21 cellular contexts compared by ENCODE assay signal in genomic region chr7:70210200-70210960, GRCh38.
"Had no signal": no experiment of that assay in that cellular context is flagged by ENCODE, and none has a peak within 500 bp of the region (broad histone marks: within the 10 kb centered on the region; RNA-seq: fewer than 3 reads in every experiment).

No MANE protein-coding gene starts in this region.

- DNase-seq: activated CD4-positive, alpha-beta T cell treated with anti-CD3 and anti-CD28 coated beads for 4 hours; activated CD4-positive, alpha-beta T cell treated with anti-CD3 and anti-CD28 coated beads, Interleukin-2, amount 50 U/mL, for 4 hours; activated CD8-positive, alpha-beta memory T cell treated with anti-CD3 and anti-CD28 coated beads, Interleukin-2, amount 10 ng/mL, durations not matched to agents 7 days and 5 days; activated CD8-positive, alpha-beta T cell treated with anti-CD3 and anti-CD28 coated beads, Interleukin-2, amount 10 ng/mL, durations not matched to agents 7 days and 5 days; activated effector memory CD4-positive, alpha-beta T cell treated with Interleukin-2 at 50 U/mL for 16 hours; activated naive CD4-positive, alpha-beta T cell; activated T-cell treated with anti-CD3 and anti-CD28 coated beads, Interleukin-2, amount 50 U/mL, for 24 hours; aorta; central memory CD4-positive, alpha-beta T cell; cortex of kidney; NCI-H1092; NCI-H1930; NCI-H345; NCI-H510A; NCI-H526 treated with DMSO at 0.1 percent for 48 hours; PC-9; SIG-M5 had no signal

- ATAC-seq: activated CD4-positive, CD25-positive, alpha-beta regulatory T cell treated with anti-CD3 and anti-CD28 coated beads, Interleukin-2, amount 50 U/mL, for 24 hours; activated CD8-positive, alpha-beta memory T cell treated with anti-CD3 and anti-CD28 coated beads, Interleukin-2, amount 10 ng/mL, durations not matched to agents 7 days and 5 days; activated CD8-positive, alpha-beta T cell treated with anti-CD3 and anti-CD28 coated beads, Interleukin-2, amount 10 ng/mL, durations not matched to agents 7 days and 5 days had no signal

- H3K27ac ChIP-seq: PC-9 had no signal

- H3K36me3 Mint-ChIP-seq: activated CD8-positive, alpha-beta memory T cell treated with anti-CD3 and anti-CD28 coated beads, Interleukin-2, amount 10 ng/mL, durations not matched to agents 7 days and 5 days; activated naive CD4-positive, alpha-beta T cell treated with anti-CD3 and anti-CD28 coated beads, Interleukin-2, amount 50 U/mL, for 24 hours had no signal

- H3K4me3 ChIP-seq: PC-9 had no signal

- H3K27me3 Mint-ChIP-seq: activated CD8-positive, alpha-beta memory T cell treated with anti-CD3 and anti-CD28 coated beads, Interleukin-2, amount 10 ng/mL, durations not matched to agents 7 days and 5 days; activated naive CD4-positive, alpha-beta T cell treated with anti-CD3 and anti-CD28 coated beads, Interleukin-2, amount 50 U/mL, for 24 hours; activated T-cell treated with anti-CD3 and anti-CD28 coated beads, Interleukin-2, amount 50 U/mL, for 24 hours had no signal

- H3K4me3 Mint-ChIP-seq: activated CD8-positive, alpha-beta memory T cell treated with anti-CD3 and anti-CD28 coated beads, Interleukin-2, amount 10 ng/mL, durations not matched to agents 7 days and 5 days; activated CD8-positive, alpha-beta T cell treated with anti-CD3 and anti-CD28 coated beads, Interleukin-2, amount 10 ng/mL, durations not matched to agents 7 days and 5 days; activated naive CD4-positive, alpha-beta T cell treated with anti-CD3 and anti-CD28 coated beads, Interleukin-2, amount 50 U/mL, for 24 hours; activated T-cell treated with anti-CD3 and anti-CD28 coated beads, Interleukin-2, amount 50 U/mL, for 24 hours; activated T-helper 1 cell treated with anti-CD3 and anti-CD28 coated beads, Interleukin-12 subunit alpha, Interleukin-12 subunit beta, Interleukin-2, Interleukin-4 antibody, amounts not matched to agents 30 ng/mL and 10 ng/mL and 1 ng/mL, durations not matched to agents 14 hours and 24 hours and 36 hours; T-helper 1 cell treated with Interleukin-12 subunit alpha and Interleukin-12 subunit beta and Interleukin-4 antibody, amounts not matched to agents 30 μg/mL and 1 μg/mL, for 36 hours had no signal

- H3K9me3 Mint-ChIP-seq: activated naive CD4-positive, alpha-beta T cell treated with anti-CD3 and anti-CD28 coated beads, Interleukin-2, amount 50 U/mL, for 24 hours; activated T-cell treated with anti-CD3 and anti-CD28 coated beads, Interleukin-2, amount 50 U/mL, for 24 hours; activated T-helper 1 cell treated with anti-CD3 and anti-CD28 coated beads, Interleukin-12 subunit alpha, Interleukin-12 subunit beta, Interleukin-2, Interleukin-4 antibody, amounts not matched to agents 30 ng/mL and 10 ng/mL and 1 ng/mL, durations not matched to agents 14 hours and 24 hours and 36 hours; T-helper 1 cell treated with Interleukin-12 subunit alpha and Interleukin-12 subunit beta and Interleukin-4 antibody, amounts not matched to agents 30 μg/mL and 1 μg/mL, for 36 hours had no signal

- H3K4me1 Mint-ChIP-seq: activated CD8-positive, alpha-beta memory T cell treated with anti-CD3 and anti-CD28 coated beads, Interleukin-2, amount 10 ng/mL, durations not matched to agents 7 days and 5 days; activated naive CD4-positive, alpha-beta T cell treated with anti-CD3 and anti-CD28 coated beads, Interleukin-2, amount 50 U/mL, for 24 hours had no signal

- H3K27ac Mint-ChIP-seq: activated CD8-positive, alpha-beta memory T cell treated with anti-CD3 and anti-CD28 coated beads, Interleukin-2, amount 10 ng/mL, durations not matched to agents 7 days and 5 days; activated CD8-positive, alpha-beta T cell treated with anti-CD3 and anti-CD28 coated beads, Interleukin-2, amount 10 ng/mL, durations not matched to agents 7 days and 5 days; activated naive CD4-positive, alpha-beta T cell treated with anti-CD3 and anti-CD28 coated beads, Interleukin-2, amount 50 U/mL, for 24 hours; activated T-cell treated with anti-CD3 and anti-CD28 coated beads, Interleukin-2, amount 50 U/mL, for 24 hours; activated T-helper 1 cell treated with anti-CD3 and anti-CD28 coated beads, Interleukin-12 subunit alpha, Interleukin-12 subunit beta, Interleukin-2, Interleukin-4 antibody, amounts not matched to agents 30 ng/mL and 10 ng/mL and 1 ng/mL, durations not matched to agents 14 hours and 24 hours and 36 hours; T-helper 1 cell treated with Interleukin-12 subunit alpha and Interleukin-12 subunit beta and Interleukin-4 antibody, amounts not matched to agents 30 μg/mL and 1 μg/mL, for 36 hours had no signal
